Comparison of ENCODE assay signal across 9 cellular contexts in the genomic region with DNA sequence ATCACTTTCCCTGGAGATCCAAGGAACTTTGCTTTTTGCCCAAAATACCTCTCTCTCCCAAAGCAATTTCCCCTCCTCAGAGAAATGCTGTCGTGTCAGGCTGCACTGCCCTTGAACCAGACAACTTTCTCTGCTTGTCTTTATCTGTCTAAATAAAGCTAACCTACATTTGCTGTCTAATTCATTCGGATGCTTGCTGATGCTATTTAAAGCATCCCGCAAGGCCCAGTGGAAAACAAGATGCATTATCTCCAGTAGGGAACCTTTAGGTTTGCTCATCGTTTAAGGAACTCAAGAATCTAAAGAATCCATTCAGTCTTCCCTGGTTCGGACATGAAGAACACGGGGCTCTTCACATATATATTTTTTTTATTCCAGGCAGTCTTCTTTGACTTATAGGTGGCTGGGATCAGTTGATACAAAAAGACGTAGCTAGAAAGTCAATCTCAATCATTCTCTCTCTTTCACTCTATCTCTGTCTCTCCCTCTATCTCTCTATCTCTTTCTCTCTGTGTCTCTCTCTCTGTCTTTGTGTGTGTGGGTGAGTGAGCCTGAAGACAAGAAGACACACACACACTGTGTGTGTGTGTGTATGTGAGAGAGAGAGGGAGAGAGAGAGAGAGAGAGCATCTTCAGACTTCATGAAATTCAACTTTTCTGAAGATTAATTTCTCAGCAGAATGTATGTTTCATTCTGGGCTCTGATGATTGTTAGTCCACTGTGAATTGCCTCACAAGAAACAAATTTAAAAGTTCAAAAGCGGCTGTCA.
DNase-seq lines count a peak whose midpoint lies in the region; TF ChIP-seq lines count a peak whose summit lies in the region.
"Had no signal": no experiment of that assay in that cellular context is flagged by ENCODE, and none has a peak within 500 bp of the region (broad histone marks: within the 10 kb centered on the region; RNA-seq: fewer than 3 reads in every experiment).

No MANE protein-coding gene starts in this region.

- H3K4me1 ChIP-seq in fibroblast of lung (ENCODE audit: control insufficient read depth, extremely low read depth, insufficient read depth, low read length) (peaks cover 19% of the 10 kb centered on the region), skeletal muscle tissue (ENCODE audit: control insufficient read depth in 3 of 3, insufficient read depth in 3 of 3, low read length in 3 of 3) (peaks cover 5 to 16% (median 8%) of the 10 kb centered on the region in 3 donors)

- no peaks in the 10 kb centered on the region for H3K36me3 ChIP-seq in fibroblast of lung (ENCODE audit: control insufficient read depth, insufficient read depth, low read length)
- H3K36me3 ChIP-seq in skeletal muscle tissue (ENCODE audit: control insufficient read depth in 3 of 3, insufficient read depth in 3 of 3, low read length in 3 of 3): no peaks in the 10 kb centered on the region
- H3K36me3 ChIP-seq: upper lobe of right lung had no signal

- no peaks in the 10 kb centered on the region for H3K79me2 ChIP-seq in fibroblast of lung (ENCODE audit: control insufficient read depth, insufficient read depth, low read length)

- peak overlapping the region; percentile 18 for H3K4me2 ChIP-seq in fibroblast of lung (ENCODE audit: extremely low read depth, insufficient read depth, low read length)

- POLR2A ChIA-PET in activated CD4-positive, alpha-beta memory T cell treated with anti-CD3 and anti-CD28 coated beads for 36 hours (lab: Charles Lee): interaction anchor here (0.6 to 4.8 kb wide), 4 partner anchors 44 to 129 kb away, joined by 3 to 23 read pairs (median 8); no protein-coding TSS in a partner anchor

- H3K27me3 ChIP-seq in fibroblast of lung (ENCODE audit: control insufficient read depth, insufficient read depth, low read length) (no peaks in the 10 kb centered on the region), skeletal muscle tissue (ENCODE audit: control insufficient read depth in 3 of 3, insufficient read depth in 3 of 3, low read length in 3 of 3) (no peaks in the 10 kb centered on the region)
- H3K27me3 ChIP-seq: upper lobe of right lung had no signal

- peak; percentile 28 for DNase-seq in activated CD8-positive, alpha-beta memory T cell treated with anti-CD3 and anti-CD28 coated beads for 24 hours
- no peak for DNase-seq in activated CD8-positive, alpha-beta memory T cell treated with anti-CD3 and anti-CD28 coated beads, Interleukin-2, amount 50 U/mL, for 48 hours
- no peak for DNase-seq in activated CD4-positive, alpha-beta memory T cell treated with anti-CD3 and anti-CD28 coated beads for 36 hours
- DNase-seq in fibroblast of lung (ENCODE audit: low read depth in 2 of 2) (peak in 1 of 2 donors; percentile 36), GM19238 (ENCODE audit: insufficient read length, low spot score) (no peak), HPDE6-E6E7 (ENCODE audit: extremely low spot score) (no peak), medulla oblongata (ENCODE audit: extremely low spot score) (no peak)
- DNase-seq: upper lobe of right lung had no signal

- peak overlapping the region; percentile 11 for H3K9ac ChIP-seq in fibroblast of lung (ENCODE audit: insufficient read depth, low read length)
- H3K9ac ChIP-seq in skeletal muscle tissue (ENCODE audit: low read depth in 1 of 3, low read length in 3 of 3): peak overlapping the region in 2 of 3 donors; percentile 7 to 9

- H3K27ac ChIP-seq in fibroblast of lung (ENCODE audit: insufficient read depth, low read length): peak overlapping the region; percentile 87
- H3K27ac ChIP-seq in skeletal muscle tissue (ENCODE audit: low read depth, low read length): peak overlapping the region; percentile 76
- H3K27ac ChIP-seq: upper lobe of right lung had no signal

- no peaks in the 10 kb centered on the region for H3K9me3 ChIP-seq in fibroblast of lung (ENCODE audit: control insufficient read depth, insufficient read depth, low read depth, low read length)
- no peaks in the 10 kb centered on the region for H3K9me3 ChIP-seq in skeletal muscle tissue (ENCODE audit: control insufficient read depth in 3 of 3, low read length in 3 of 3)
- H3K9me3 ChIP-seq: upper lobe of right lung had no signal

- no peaks in the 10 kb centered on the region for H3K36me3 Mint-ChIP-seq in activated CD4-positive, alpha-beta memory T cell treated with anti-CD3 and anti-CD28 coated beads for 36 hours

- no peak for TF ChIP-seq CTCF in fibroblast of lung (conservative IDR thresholded peaks at IDR 0.05 in 1 of 2, IDR thresholded peaks at IDR 0.05 in 1 of 2; ENCODE audit: low read depth in 1 of 2, low read length in 2 of 2)

- H4K20me1 ChIP-seq in fibroblast of lung (ENCODE audit: control insufficient read depth, extremely low read depth, insufficient read depth, low read length): no peaks in the 10 kb centered on the region

- intact Hi-C loops in activated CD4-positive, alpha-beta memory T cell treated with anti-CD3 and anti-CD28 coated beads for 36 hours (cut with micrococcal nuclease): loop anchor here (1.0 to 10.0 kb wide), 5 partner anchors 47 to 960 kb away; no protein-coding TSS in a partner anchor

- H3K9me3 Mint-ChIP-seq in activated CD4-positive, alpha-beta memory T cell treated with anti-CD3 and anti-CD28 coated beads for 36 hours: no peaks in the 10 kb centered on the region

- H3K4me3 Mint-ChIP-seq in activated CD4-positive, alpha-beta memory T cell treated with anti-CD3 and anti-CD28 coated beads for 36 hours: peak overlapping the region; percentile 64

- peak overlapping the region; percentile 31 for H2AFZ ChIP-seq in fibroblast of lung (ENCODE audit: low read length)

- CTCF ChIA-PET in activated CD4-positive, alpha-beta memory T cell treated with anti-CD3 and anti-CD28 coated beads for 36 hours (lab: Charles Lee): interaction anchor here (1.2 to 1.4 kb wide), 2 partner anchors 44 to 128 kb away, joined by 5 read pairs; no protein-coding TSS in a partner anchor

- H3K4me3 ChIP-seq in fibroblast of lung (replicated peaks in 1 of 4; ENCODE audit: control extremely low read depth in 1 of 4, insufficient read depth in 1 of 4, low read depth in 3 of 4, low read length in 4 of 4): no peak overlapping the region
- H3K4me3 ChIP-seq in skeletal muscle tissue (ENCODE audit: low read length in 3 of 3): no peak overlapping the region
- H3K4me3 ChIP-seq: upper lobe of right lung had no signal

- H3K27me3 Mint-ChIP-seq in activated CD4-positive, alpha-beta memory T cell treated with anti-CD3 and anti-CD28 coated beads for 36 hours: no peaks in the 10 kb centered on the region

- peaks cover 65% of the 10 kb centered on the region for H3K4me1 Mint-ChIP-seq in activated CD4-positive, alpha-beta memory T cell treated with anti-CD3 and anti-CD28 coated beads for 36 hours (ENCODE audit: low read depth)

- H3K27ac Mint-ChIP-seq in activated CD4-positive, alpha-beta memory T cell treated with anti-CD3 and anti-CD28 coated beads for 36 hours: peak overlapping the region; percentile 98
